Comparison of ENCODE assay signal across 25 cellular contexts in the genomic region with DNA sequence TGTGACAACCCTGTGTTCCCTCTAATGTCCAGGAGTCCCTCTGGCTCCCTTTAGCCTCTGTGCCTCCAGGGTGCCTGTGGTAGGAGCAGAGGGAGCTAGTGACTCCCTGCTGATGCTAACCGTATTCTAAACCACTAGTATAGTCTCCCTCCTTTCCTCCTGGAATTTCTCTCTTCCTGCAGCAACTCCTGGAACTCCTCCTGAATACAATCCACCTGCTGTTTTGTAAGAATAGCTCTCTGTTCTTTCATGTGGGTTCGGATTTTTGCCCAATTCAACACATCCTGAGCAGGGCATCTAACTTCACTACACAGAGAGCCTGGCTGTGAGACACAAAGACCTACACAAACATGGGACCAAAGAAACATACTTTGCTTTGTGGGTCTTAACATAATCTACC.
DNase-seq lines count a peak whose midpoint lies in the region; ATAC-seq and TF ChIP-seq lines count a peak whose summit lies in the region.
"Had no signal": no experiment of that assay in that cellular context is flagged by ENCODE, and none has a peak within 500 bp of the region (broad histone marks: within the 10 kb centered on the region; RNA-seq: fewer than 3 reads in every experiment).

No MANE protein-coding gene starts in this region.

- H3K36me3 ChIP-seq in gastroesophageal sphincter: no peaks in the 10 kb centered on the region
- H3K36me3 ChIP-seq: tibial nerve had no signal

- TF ChIP-seq POLR2A in gastroesophageal sphincter (IDR thresholded peaks at IDR 0.05): no peak

- no peak for TF ChIP-seq EP300 in gastroesophageal sphincter (IDR thresholded peaks at IDR 0.05)

- H3K27ac Mint-ChIP-seq in activated T-cell treated with anti-CD3 and anti-CD28 coated beads, Interleukin-2, amount 50 U/mL, for 24 hours: peak overlapping the region; percentile 36
- H3K27ac Mint-ChIP-seq in effector memory CD8-positive, alpha-beta T cell: peak overlapping the region; percentile 12 to 29
- peak overlapping the region; percentile 87 for H3K27ac Mint-ChIP-seq in stimulated activated effector memory CD8-positive, alpha-beta T cell treated with anti-CD3 and anti-CD28 coated beads, Interleukin-12 subunit alpha, Interleukin-12 subunit beta, amount 100 ng/mL, for 72 hours
- H3K27ac Mint-ChIP-seq: activated CD4-positive, alpha-beta memory T cell treated with anti-CD3 and anti-CD28 coated beads, Interleukin-2, amount 10 ng/mL, durations not matched to agents 7 days and 5 days; B cell; mesothelial cell of epicardium; WTC11 had no signal

- no peak overlapping the region for H3K4me3 ChIP-seq in gastroesophageal sphincter
- H3K4me3 ChIP-seq: GM23248, tibial nerve had no signal

- no peak overlapping the region for H3K4me3 Mint-ChIP-seq in activated T-cell treated with anti-CD3 and anti-CD28 coated beads, Interleukin-2, amount 50 U/mL, for 24 hours
- H3K4me3 Mint-ChIP-seq in activated T-cell treated with anti-CD3 and anti-CD28 coated beads, Interleukin-2, amount 50 U/mL, for 4 hours: no peak overlapping the region
- no peak overlapping the region for H3K4me3 Mint-ChIP-seq in effector memory CD8-positive, alpha-beta T cell
- H3K4me3 Mint-ChIP-seq in stimulated activated effector memory CD8-positive, alpha-beta T cell treated with anti-CD3 and anti-CD28 coated beads, Interleukin-12 subunit alpha, Interleukin-12 subunit beta, amount 100 ng/mL, for 72 hours: peak overlapping the region; percentile 8
- H3K4me3 Mint-ChIP-seq: activated CD4-positive, alpha-beta memory T cell treated with anti-CD3 and anti-CD28 coated beads, Interleukin-2, amount 10 ng/mL, durations not matched to agents 7 days and 5 days; activated naive CD4-positive, alpha-beta T cell treated with anti-CD3 and anti-CD28 coated beads for 36 hours; B cell; mesothelial cell of epicardium; WTC11 had no signal

- H3K36me3 Mint-ChIP-seq in activated T-cell treated with anti-CD3 and anti-CD28 coated beads, Interleukin-2, amount 50 U/mL, for 24 hours (ENCODE audit: low read depth): peaks cover 6% of the 10 kb centered on the region
- peaks cover 16% of the 10 kb centered on the region for H3K36me3 Mint-ChIP-seq in activated T-cell treated with anti-CD3 and anti-CD28 coated beads, Interleukin-2, amount 50 U/mL, for 4 hours (ENCODE audit: insufficient read depth)
- no peaks in the 10 kb centered on the region for H3K36me3 Mint-ChIP-seq in effector memory CD8-positive, alpha-beta T cell (ENCODE audit: insufficient read depth)
- peaks cover 2% of the 10 kb centered on the region for H3K36me3 Mint-ChIP-seq in stimulated activated effector memory CD8-positive, alpha-beta T cell treated with anti-CD3 and anti-CD28 coated beads, Interleukin-12 subunit alpha, Interleukin-12 subunit beta, amount 100 ng/mL, for 72 hours
- H3K36me3 Mint-ChIP-seq: mesothelial cell of epicardium, WTC11 had no signal

- H3K4me1 ChIP-seq in gastroesophageal sphincter: no peaks in the 10 kb centered on the region

- in situ Hi-C loops in SK-MEL-5 (cut with HindIII; ENCODE audit: low pct_unique_long_range_greater_than_20kb, low sequenced_read_pairs): no loop called here

- H3K4me1 Mint-ChIP-seq in activated T-cell treated with anti-CD3 and anti-CD28 coated beads, Interleukin-2, amount 50 U/mL, for 24 hours (ENCODE audit: low read depth): peaks cover 98% of the 10 kb centered on the region
- H3K4me1 Mint-ChIP-seq in activated T-cell treated with anti-CD3 and anti-CD28 coated beads, Interleukin-2, amount 50 U/mL, for 4 hours (ENCODE audit: low read depth): peaks cover 95% of the 10 kb centered on the region
- peaks cover 49 to 67% of the 10 kb centered on the region in 2 donors for H3K4me1 Mint-ChIP-seq in effector memory CD8-positive, alpha-beta T cell (ENCODE audit: low read depth in 2 of 2)
- H3K4me1 Mint-ChIP-seq in stimulated activated effector memory CD8-positive, alpha-beta T cell treated with anti-CD3 and anti-CD28 coated beads, Interleukin-12 subunit alpha, Interleukin-12 subunit beta, amount 100 ng/mL, for 72 hours: peaks cover 74% of the 10 kb centered on the region

- H3K9me3 ChIP-seq in gastroesophageal sphincter: no peaks in the 10 kb centered on the region
- H3K9me3 ChIP-seq: tibial nerve had no signal

- no peak for ATAC-seq in activated T-cell treated with anti-CD3 and anti-CD28 coated beads, Interleukin-2, amount 50 U/mL, for 4 hours
- no peak for ATAC-seq in effector memory CD8-positive, alpha-beta T cell (replicated peaks)
- ATAC-seq in stimulated activated effector memory CD8-positive, alpha-beta T cell treated with anti-CD3 and anti-CD28 coated beads, Interleukin-12 subunit alpha, Interleukin-12 subunit beta, amount 100 ng/mL, for 72 hours: no peak
- ATAC-seq in gastroesophageal sphincter: no peak
- ATAC-seq: SK-N-SH treated with all-trans-retinoic acid at 6 μM for 48 hours, WTC11 had no signal

- no peak for TF ChIP-seq CTCF in gastroesophageal sphincter (IDR thresholded peaks at IDR 0.05)

- H3K27me3 ChIP-seq in gastroesophageal sphincter: peaks cover 20% of the 10 kb centered on the region
- H3K27me3 ChIP-seq: tibial nerve had no signal

- H3K9me3 Mint-ChIP-seq in activated T-cell treated with anti-CD3 and anti-CD28 coated beads, Interleukin-2, amount 50 U/mL, for 24 hours: peaks cover 2% of the 10 kb centered on the region
- no peaks in the 10 kb centered on the region for H3K9me3 Mint-ChIP-seq in activated T-cell treated with anti-CD3 and anti-CD28 coated beads, Interleukin-2, amount 50 U/mL, for 4 hours
- H3K9me3 Mint-ChIP-seq in effector memory CD8-positive, alpha-beta T cell: no peaks in the 10 kb centered on the region
- H3K9me3 Mint-ChIP-seq in stimulated activated effector memory CD8-positive, alpha-beta T cell treated with anti-CD3 and anti-CD28 coated beads, Interleukin-12 subunit alpha, Interleukin-12 subunit beta, amount 100 ng/mL, for 72 hours: peaks cover 2% of the 10 kb centered on the region
- H3K9me3 Mint-ChIP-seq: activated CD4-positive, alpha-beta memory T cell treated with anti-CD3 and anti-CD28 coated beads, Interleukin-2, amount 10 ng/mL, durations not matched to agents 7 days and 5 days; activated naive CD4-positive, alpha-beta T cell treated with anti-CD3 and anti-CD28 coated beads for 36 hours; mesothelial cell of epicardium had no signal

- H3K27ac ChIP-seq in gastroesophageal sphincter: no peak overlapping the region
- H3K27ac ChIP-seq: GM23248, tibial nerve had no signal

- H3K27me3 Mint-ChIP-seq in activated T-cell treated with anti-CD3 and anti-CD28 coated beads, Interleukin-2, amount 50 U/mL, for 24 hours: no peaks in the 10 kb centered on the region
- H3K27me3 Mint-ChIP-seq in activated T-cell treated with anti-CD3 and anti-CD28 coated beads, Interleukin-2, amount 50 U/mL, for 4 hours (ENCODE audit: low read depth): no peaks in the 10 kb centered on the region
- H3K27me3 Mint-ChIP-seq in effector memory CD8-positive, alpha-beta T cell: no peaks in the 10 kb centered on the region
- H3K27me3 Mint-ChIP-seq: activated CD4-positive, alpha-beta memory T cell treated with anti-CD3 and anti-CD28 coated beads, Interleukin-2, amount 10 ng/mL, durations not matched to agents 7 days and 5 days; B cell had no signal

- 57 to 67% methylated on average over 1 to 2 of the region's 2 CpGs for WGBS in gastroesophageal sphincter (ENCODE audit: low coverage in 1 of 2), 2 donors

- no peak for DNase-seq in activated T-cell treated with anti-CD3 and anti-CD28 coated beads, Interleukin-2, amount 50 U/mL, for 24 hours
- DNase-seq in activated T-cell treated with anti-CD3 and anti-CD28 coated beads, Interleukin-2, amount 50 U/mL, for 4 hours: no peak
- peak; percentile 79 for DNase-seq in SK-MEL-5 (ENCODE audit: low read depth, low spot score)
- DNase-seq in effector memory CD8-positive, alpha-beta T cell: no peak
- no peak for DNase-seq in stimulated activated effector memory CD8-positive, alpha-beta T cell treated with anti-CD3 and anti-CD28 coated beads, Interleukin-12 subunit alpha, Interleukin-12 subunit beta, amount 100 ng/mL, for 72 hours (ENCODE audit: low spot score in 2 of 2)
- DNase-seq in NCI-H1092 treated with DMSO at 0.1 percent for 48 hours (lab: John Stamatoyannopoulos, UW): no peak
- DNase-seq in stimulated activated CD4-positive, alpha-beta T cell treated with anti-CD3 and anti-CD28 coated beads, Interleukin-4, amount 100 ng/mL, for 4 hours: no peak
- DNase-seq: activated CD4-positive, alpha-beta memory T cell treated with anti-CD3 and anti-CD28 coated beads, Interleukin-2, amount 10 ng/mL, durations not matched to agents 7 days and 5 days; activated naive CD4-positive, alpha-beta T cell treated with anti-CD3 and anti-CD28 coated beads for 36 hours; aorta; central memory CD4-positive, alpha-beta T cell; EL; GM23248; IMR-90; NCI-H1436 treated with DMSO at 0.1 percent for 48 hours; NCI-H526 treated with DMSO at 0.1 percent for 48 hours; stimulated activated CD4-positive, alpha-beta T cell treated with anti-CD3 and anti-CD28 coated beads, Interleukin-1b, Interleukin-23, amount 100 ng/mL, for 48 hours; stimulated activated naive CD4-positive, alpha-beta T cell; T1000 had no signal

Comparison
In these comparisons a context has a peak if more than half of its experiments do, and no peak if none do; other contexts are left out.
1. H3K27ac Mint-ChIP-seq: peak in every context shown above with its lines; median percentile 87 in stimulated activated effector memory CD8-positive, alpha-beta T cell treated with anti-CD3 and anti-CD28 coated beads, Interleukin-12 subunit alpha, Interleukin-12 subunit beta, amount 100 ng/mL, for 72 hours; 36 in activated T-cell treated with anti-CD3 and anti-CD28 coated beads, Interleukin-2, amount 50 U/mL, for 24 hours; 20 in effector memory CD8-positive, alpha-beta T cell.